In genomic region chr10:63841761-63842160, GRCh38 we compare ENCODE assay signal across 6 cellular contexts.
"Had no signal": no experiment of that assay in that cellular context is flagged by ENCODE, and none has a peak within 500 bp of the region (broad histone marks: within the 10 kb centered on the region; RNA-seq: fewer than 3 reads in every experiment).

No MANE protein-coding gene starts in this region.

- DNase-seq: H9, HCEC 1CT, IMR-90, KG1 had no signal

- H3K4me3 ChIP-seq: GM23338, K562 had no signal

- ATAC-seq: GM23338, K562 had no signal

- H3K4me2 ChIP-seq: GM23338 had no signal
